11 cellular contexts compared by ENCODE assay signal in the genomic region with DNA sequence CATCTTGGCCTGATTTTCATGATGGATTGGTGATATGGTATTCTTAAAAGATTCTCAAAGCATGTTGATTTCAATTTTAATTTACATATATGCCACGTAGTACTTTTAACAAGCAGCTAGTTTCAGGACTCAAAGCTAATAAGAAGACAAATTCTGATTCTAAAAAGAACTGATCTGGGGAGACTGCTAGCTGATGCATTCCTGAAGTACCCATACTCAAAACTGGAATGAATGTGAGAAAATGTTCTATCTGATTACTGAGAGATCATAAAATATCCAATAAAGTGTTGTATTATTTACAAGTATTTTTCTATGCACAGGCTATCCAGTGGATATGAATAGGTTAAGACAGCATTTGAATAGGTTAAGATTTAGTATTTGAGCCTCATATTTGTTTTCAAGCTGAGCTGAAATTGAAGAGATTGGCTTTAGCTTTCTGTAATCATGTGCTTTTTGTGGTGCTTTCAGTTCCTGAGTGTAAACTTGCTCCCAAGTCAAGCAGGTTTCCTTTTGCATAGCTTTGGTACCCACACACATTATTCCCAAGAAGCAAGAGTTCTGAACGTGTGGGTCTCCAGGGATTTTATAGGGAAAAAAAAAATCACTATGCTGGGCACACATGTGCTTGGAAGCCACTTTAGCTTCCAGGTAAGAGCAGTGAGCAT.
DNase-seq lines count a peak whose midpoint lies in the region; TF ChIP-seq lines count a peak whose summit lies in the region.
"Had no signal": no experiment of that assay in that cellular context is flagged by ENCODE, and none has a peak within 500 bp of the region (broad histone marks: within the 10 kb centered on the region; RNA-seq: fewer than 3 reads in every experiment).

No MANE protein-coding gene starts in this region.

- DNase-seq in breast epithelium (ENCODE audit: low spot score in 2 of 2) = no peak
- no peak for DNase-seq in mammary epithelial cell
- no peak for DNase-seq in activated T-helper 1 cell treated with anti-CD3 and anti-CD28 coated beads, Interleukin-12 subunit alpha, Interleukin-12 subunit beta, Interleukin-2, Interleukin-4 antibody, amounts not matched to agents 30 ng/mL and 10 ng/mL and 1 ng/mL, durations not matched to agents 14 hours and 24 hours and 36 hours (ENCODE audit: low spot score)
- DNase-seq in medulla oblongata (ENCODE audit: extremely low spot score) = peak; percentile 69
- DNase-seq in tibial nerve (ENCODE audit: low spot score in 2 of 2) = no peak
- DNase-seq in PC-9 = no peak
- DNase-seq in endothelial cell (ENCODE audit: low spot score) = no peak
- no peak for DNase-seq in central memory CD4-positive, alpha-beta T cell
- DNase-seq: activated CD8-positive, alpha-beta memory T cell treated with anti-CD3 and anti-CD28 coated beads, Interleukin-2, amount 10 ng/mL, durations not matched to agents 7 days and 5 days; foreskin melanocyte had no signal

- H3K4me3 ChIP-seq in breast epithelium = no peak overlapping the region
- no peak overlapping the region for H3K4me3 ChIP-seq in mammary epithelial cell (replicated peaks in 1 of 3; ENCODE audit: insufficient read depth in 1 of 3, low read depth in 2 of 3, low read length in 3 of 3)
- H3K4me3 ChIP-seq in tibial nerve = peak overlapping the region in 2 of 4 donors; percentile 7 to 29
- H3K4me3 ChIP-seq in PC-9 = no peak overlapping the region
- H3K4me3 ChIP-seq: testis had no signal

- no peak overlapping the region for H2AFZ ChIP-seq in mammary epithelial cell (ENCODE audit: low read depth, low read length)
- H2AFZ ChIP-seq in PC-9 = no peak overlapping the region

- in situ Hi-C loops in mammary epithelial cell (cut with MboI; ENCODE audit: low sequenced_read_pairs in 2 of 2) = no loop called here

- H4K20me1 ChIP-seq in mammary epithelial cell (ENCODE audit: insufficient read depth, low read length) (no peaks in the 10 kb centered on the region), PC-9 (ENCODE audit: insufficient read depth) (no peaks in the 10 kb centered on the region)

- POLR2A ChIA-PET in PC-9 (lab: Charles Lee; ENCODE audit: unreplicated experiment) = no interaction called here

- H3K9me2 ChIP-seq in PC-9 (ENCODE audit: insufficient read depth) = no peaks in the 10 kb centered on the region

- no peaks in the 10 kb centered on the region for H3K9me3 ChIP-seq in breast epithelium
- H3K9me3 ChIP-seq in mammary epithelial cell (replicated peaks; ENCODE audit: insufficient read depth, low read length) = no peaks in the 10 kb centered on the region
- H3K9me3 ChIP-seq in tibial nerve = no peaks in the 10 kb centered on the region
- no peaks in the 10 kb centered on the region for H3K9me3 ChIP-seq in PC-9 (ENCODE audit: insufficient read depth, low read depth)
- H3K9me3 ChIP-seq: testis had no signal

- H3K9me3 Mint-ChIP-seq in activated T-helper 1 cell treated with anti-CD3 and anti-CD28 coated beads, Interleukin-12 subunit alpha, Interleukin-12 subunit beta, Interleukin-2, Interleukin-4 antibody, amounts not matched to agents 30 ng/mL and 10 ng/mL and 1 ng/mL, durations not matched to agents 14 hours and 24 hours and 36 hours = no peaks in the 10 kb centered on the region
- H3K9me3 Mint-ChIP-seq in endothelial cell (ENCODE audit: unreplicated experiment) = no peaks in the 10 kb centered on the region

- H3K27ac Mint-ChIP-seq in activated T-helper 1 cell treated with anti-CD3 and anti-CD28 coated beads, Interleukin-12 subunit alpha, Interleukin-12 subunit beta, Interleukin-2, Interleukin-4 antibody, amounts not matched to agents 30 ng/mL and 10 ng/mL and 1 ng/mL, durations not matched to agents 14 hours and 24 hours and 36 hours = peak overlapping the region; percentile 40
- no peak overlapping the region for H3K27ac Mint-ChIP-seq in endothelial cell (ENCODE audit: unreplicated experiment)

- dilution Hi-C loops in mammary epithelial cell (cut with HindIII; ENCODE audit: low sequenced_read_pairs) = no loop called here

- TF ChIP-seq POLR2A in breast epithelium (IDR thresholded peaks at IDR 0.05) (no peak), tibial nerve (IDR thresholded peaks at IDR 0.05) (no peak)

- peaks cover 42% of the 10 kb centered on the region for H3K36me3 Mint-ChIP-seq in activated T-helper 1 cell treated with anti-CD3 and anti-CD28 coated beads, Interleukin-12 subunit alpha, Interleukin-12 subunit beta, Interleukin-2, Interleukin-4 antibody, amounts not matched to agents 30 ng/mL and 10 ng/mL and 1 ng/mL, durations not matched to agents 14 hours and 24 hours and 36 hours (ENCODE audit: low read depth)
- H3K36me3 Mint-ChIP-seq in endothelial cell (ENCODE audit: low read depth, unreplicated experiment) = peaks cover 23% of the 10 kb centered on the region

- TF ChIP-seq CTCF in breast epithelium (IDR thresholded peaks at IDR 0.05) (no peak), mammary epithelial cell (conservative IDR thresholded peaks at IDR 0.05 in 1 of 2, IDR thresholded peaks at IDR 0.05 in 1 of 2; ENCODE audit: extremely low read depth in 1 of 2, insufficient read depth in 1 of 2, low read depth in 1 of 2, low read length in 2 of 2) (no peak), tibial nerve (IDR thresholded peaks at IDR 0.05) (no peak), PC-9 (conservative IDR thresholded peaks at IDR 0.05) (no peak), endothelial cell (IDR thresholded peaks at IDR 0.05; ENCODE audit: unreplicated experiment) (no peak)

- no peak overlapping the region for H3K4me2 ChIP-seq in mammary epithelial cell (ENCODE audit: insufficient read depth, low read depth, low read length)
- no peak overlapping the region for H3K4me2 ChIP-seq in PC-9

- no peak for TF ChIP-seq EP300 in tibial nerve (IDR thresholded peaks at IDR 0.05)

- no peaks in the 10 kb centered on the region for H3K27me3 Mint-ChIP-seq in activated T-helper 1 cell treated with anti-CD3 and anti-CD28 coated beads, Interleukin-12 subunit alpha, Interleukin-12 subunit beta, Interleukin-2, Interleukin-4 antibody, amounts not matched to agents 30 ng/mL and 10 ng/mL and 1 ng/mL, durations not matched to agents 14 hours and 24 hours and 36 hours (ENCODE audit: insufficient read depth)
- peaks cover 2% of the 10 kb centered on the region for H3K27me3 Mint-ChIP-seq in endothelial cell (ENCODE audit: unreplicated experiment)
- H3K27me3 Mint-ChIP-seq: activated CD8-positive, alpha-beta memory T cell treated with anti-CD3 and anti-CD28 coated beads, Interleukin-2, amount 10 ng/mL, durations not matched to agents 7 days and 5 days had no signal

- H3K79me2 ChIP-seq in mammary epithelial cell (ENCODE audit: insufficient read depth, low read length) (no peaks in the 10 kb centered on the region), PC-9 (ENCODE audit: low read depth) (no peaks in the 10 kb centered on the region)

- H3K27me3 ChIP-seq in breast epithelium (no peaks in the 10 kb centered on the region), mammary epithelial cell (ENCODE audit: insufficient read depth, low read length) (no peaks in the 10 kb centered on the region), tibial nerve (no peaks in the 10 kb centered on the region), PC-9 (ENCODE audit: insufficient read depth, low read depth) (no peaks in the 10 kb centered on the region)
- H3K27me3 ChIP-seq: testis had no signal

- no TSS peak for BruUV-seq in mammary epithelial cell (replicated peaks; lab: Mats Ljungman, UMichigan)
- no TSS peak for BruUV-seq in PC-9 (replicated peaks; lab: Mats Ljungman, UMichigan)

- 83% methylated on average over 2 of the region's 2 CpGs for WGBS in mammary epithelial cell (ENCODE audit: low coverage, missing lambda C conversion rate)
- WGBS in tibial nerve, 2 donors = 35 to 39% methylated on average over 2 of the region's 2 CpGs

- H3K4me3 Mint-ChIP-seq in activated T-helper 1 cell treated with anti-CD3 and anti-CD28 coated beads, Interleukin-12 subunit alpha, Interleukin-12 subunit beta, Interleukin-2, Interleukin-4 antibody, amounts not matched to agents 30 ng/mL and 10 ng/mL and 1 ng/mL, durations not matched to agents 14 hours and 24 hours and 36 hours = peak overlapping the region; percentile 35
- H3K4me3 Mint-ChIP-seq in endothelial cell (ENCODE audit: unreplicated experiment) = no peak overlapping the region

- H3K36me3 ChIP-seq in breast epithelium (peaks cover 8% of the 10 kb centered on the region), mammary epithelial cell (ENCODE audit: insufficient read depth, low read length) (peaks cover 11% of the 10 kb centered on the region), tibial nerve (peaks cover 0 to 37% (median 3%) of the 10 kb centered on the region in 3 donors), PC-9 (ENCODE audit: low read depth) (0 out of 2 replicates have a peak, but pooled peaks cover 9% of the 10 kb centered on the region)

- H3K4me1 Mint-ChIP-seq in activated T-helper 1 cell treated with anti-CD3 and anti-CD28 coated beads, Interleukin-12 subunit alpha, Interleukin-12 subunit beta, Interleukin-2, Interleukin-4 antibody, amounts not matched to agents 30 ng/mL and 10 ng/mL and 1 ng/mL, durations not matched to agents 14 hours and 24 hours and 36 hours (ENCODE audit: low read depth) = peaks cover 70% of the 10 kb centered on the region
- H3K4me1 Mint-ChIP-seq in endothelial cell (ENCODE audit: unreplicated experiment) = no peaks in the 10 kb centered on the region

- peak overlapping the region; percentile 49 to 63 for H3K27ac ChIP-seq in breast epithelium
- no peak overlapping the region for H3K27ac ChIP-seq in mammary epithelial cell (ENCODE audit: insufficient read depth, low read depth, low read length)
- H3K27ac ChIP-seq in tibial nerve = peak overlapping the region in 3 of 4 donors; percentile 36 to 78 (median 50)
- no peak overlapping the region for H3K27ac ChIP-seq in PC-9

- no peaks in the 10 kb centered on the region for H3F3A ChIP-seq in PC-9 (ENCODE audit: insufficient read depth, low read depth)

- H3K9ac ChIP-seq in mammary epithelial cell (ENCODE audit: insufficient read depth, low read length) = no peak overlapping the region

- H3K4me1 ChIP-seq in breast epithelium (no peaks in the 10 kb centered on the region), mammary epithelial cell (ENCODE audit: insufficient read depth, low read length) (no peaks in the 10 kb centered on the region), tibial nerve (peaks cover 0 to 78% (median 54%) of the 10 kb centered on the region in 4 donors), PC-9 (replicated peaks; ENCODE audit: insufficient read depth) (no peaks in the 10 kb centered on the region)

- CTCF ChIA-PET in mammary epithelial cell (lab: Charles Lee; ENCODE audit: low non-redundant PET) = no interaction called here
- CTCF ChIA-PET in PC-9 (lab: Charles Lee) = no interaction called here

- intact Hi-C loops in breast epithelium (cut with DNase I; ENCODE audit: low total_unique reads) = no loop called here
- intact Hi-C loops in mammary epithelial cell (cut with micrococcal nuclease) = no loop called here
- intact Hi-C loops in activated T-helper 1 cell treated with anti-CD3 and anti-CD28 coated beads, Interleukin-12 subunit alpha, Interleukin-12 subunit beta, Interleukin-2, Interleukin-4 antibody, amounts not matched to agents 30 ng/mL and 10 ng/mL and 1 ng/mL, durations not matched to agents 14 hours and 24 hours and 36 hours (cut with micrococcal nuclease) = loop anchor here (2.0 to 5.0 kb wide), 3 partner anchors 41 to 173 kb away; no protein-coding TSS in a partner anchor
- intact Hi-C loops in PC-9 (cut with micrococcal nuclease; ENCODE audit: unreplicated experiment) = no loop called here

Comparison
In these comparisons a context has a peak if more than half of its experiments do, and no peak if none do; other contexts are left out.
1. H3K27ac ChIP-seq: peak in breast epithelium (2 of 2) and tibial nerve (3 of 4); none in mammary epithelial cell (single experiment) and PC-9 (single experiment).